27 cellular contexts compared by ENCODE assay signal in the genomic region with DNA sequence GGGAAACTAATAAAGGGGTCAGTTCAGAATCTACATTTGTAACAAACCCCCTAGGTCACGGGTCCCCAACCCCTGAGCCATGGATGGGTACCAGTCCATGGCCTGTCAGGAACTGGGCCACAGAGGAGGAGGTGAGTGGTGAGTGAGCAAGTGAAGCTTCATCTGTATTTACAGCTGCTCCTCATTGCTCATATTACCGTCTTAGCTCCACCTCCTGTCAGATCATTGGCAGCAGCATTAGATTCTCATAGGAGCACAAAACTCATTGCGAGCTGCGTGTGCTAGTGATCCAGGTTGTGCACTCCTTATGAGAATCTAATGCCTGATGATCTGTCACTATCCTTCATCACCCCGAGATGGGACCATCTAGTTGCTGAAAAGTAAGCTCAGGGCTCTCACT.
"Had no signal": no experiment of that assay in that cellular context is flagged by ENCODE, and none has a peak within 500 bp of the region (broad histone marks: within the 10 kb centered on the region; RNA-seq: fewer than 3 reads in every experiment).

No MANE protein-coding gene starts in this region.

- H3K4me3 ChIP-seq: colonic mucosa, esophagus squamous epithelium, heart right ventricle, lower lobe of right lung had no signal

- H3K4me3 Mint-ChIP-seq: dendritic cell treated with granulocyte-macrophage colony-stimulating factor and Interleukin-4, amounts not matched to agents 40 ng/mL and 50 ng/mL, for 4 days; effector memory CD8-positive, alpha-beta T cell; endodermal cell; memory B cell; naive thymus-derived CD4-positive, alpha-beta T cell had no signal

- H3K36me3 ChIP-seq: colonic mucosa, esophagus squamous epithelium, heart right ventricle, lower lobe of right lung had no signal

- H3K27me3 ChIP-seq: colonic mucosa, esophagus squamous epithelium, foreskin keratinocyte had no signal

- H3K4me1 ChIP-seq: foreskin keratinocyte, lower lobe of right lung had no signal

- H3K9me3 ChIP-seq: colonic mucosa, esophagus squamous epithelium, heart right ventricle, lower lobe of right lung had no signal

- H3K27ac Mint-ChIP-seq: dendritic cell treated with granulocyte-macrophage colony-stimulating factor and Interleukin-4, amounts not matched to agents 40 ng/mL and 50 ng/mL, for 4 days; effector memory CD8-positive, alpha-beta T cell; endodermal cell; memory B cell; naive thymus-derived CD4-positive, alpha-beta T cell had no signal

- H3K27ac ChIP-seq: colonic mucosa, epithelial cell of prostate, esophagus squamous epithelium, foreskin keratinocyte, heart right ventricle, lower lobe of right lung had no signal

- ATAC-seq: effector memory CD8-positive, alpha-beta T cell; esophagus mucosa; foreskin keratinocyte; heart right ventricle; left colon; left lobe of liver; left ventricle myocardium superior; lower lobe of right lung; naive thymus-derived CD4-positive, alpha-beta T cell had no signal

- H3K9me3 Mint-ChIP-seq: dendritic cell treated with granulocyte-macrophage colony-stimulating factor and Interleukin-4, amounts not matched to agents 40 ng/mL and 50 ng/mL, for 4 days; effector memory CD8-positive, alpha-beta T cell; memory B cell; naive thymus-derived CD4-positive, alpha-beta T cell had no signal

- H3K36me3 Mint-ChIP-seq: memory B cell; naive thymus-derived CD4-positive, alpha-beta T cell had no signal

- FAIRE-seq: endometrium, frontal cortex, islet of Langerhans, keratinocyte had no signal

- DNase-seq: colonic mucosa; cortex of kidney; effector CD8-positive, alpha-beta T cell; effector memory CD8-positive, alpha-beta T cell; endodermal cell; erythroblast; esophagus squamous epithelium; foreskin keratinocyte; glutamatergic neuron; head of caudate nucleus; heart right ventricle; hippocampal formation; left colon; left ventricle myocardium superior; lower lobe of right lung; mesendoderm; midbrain; naive thymus-derived CD4-positive, alpha-beta T cell had no signal
